Comparison of ENCODE assay signal across 1 cellular context in genomic region chr7:1557771-1558170, GRCh38.
TF ChIP-seq lines count a peak whose summit lies in the region.

No MANE protein-coding gene starts in this region.

TF ChIP-seq in WTC11, 78 proteins besides CTCF, POLR2A, EP300 and RAD21 (continued from another document):
- TF ChIP-seq AR (CRISPR knock-in tag; IDR thresholded peaks at IDR 0.05) (no peak), ZNF263 (CRISPR knock-in tag; IDR thresholded peaks at IDR 0.05; ENCODE audit: low read depth) (no peak), NR2C2 (CRISPR knock-in tag; IDR thresholded peaks at IDR 0.05) (no peak), FOXP1 (CRISPR knock-in tag; IDR thresholded peaks at IDR 0.05; ENCODE audit: borderline replicate concordance) (no peak), TEAD4 (CRISPR knock-in tag; IDR thresholded peaks at IDR 0.05) (no peak), ETV6 (CRISPR knock-in tag; IDR thresholded peaks at IDR 0.05) (no peak), IRF2 (CRISPR knock-in tag; IDR thresholded peaks at IDR 0.05; ENCODE audit: borderline replicate concordance, low read depth) (no peak), NFATC4 (CRISPR knock-in tag; IDR thresholded peaks at IDR 0.05) (no peak), TP53 (CRISPR knock-in tag; IDR thresholded peaks at IDR 0.05) (no peak), SMAD3 (CRISPR knock-in tag; IDR thresholded peaks at IDR 0.05; ENCODE audit: borderline replicate concordance) (no peak), ZNF671 (CRISPR knock-in tag; IDR thresholded peaks at IDR 0.05) (no peak), SOX15 (CRISPR knock-in tag; IDR thresholded peaks at IDR 0.05) (no peak)
- TF ChIP-seq, protein P1, sequence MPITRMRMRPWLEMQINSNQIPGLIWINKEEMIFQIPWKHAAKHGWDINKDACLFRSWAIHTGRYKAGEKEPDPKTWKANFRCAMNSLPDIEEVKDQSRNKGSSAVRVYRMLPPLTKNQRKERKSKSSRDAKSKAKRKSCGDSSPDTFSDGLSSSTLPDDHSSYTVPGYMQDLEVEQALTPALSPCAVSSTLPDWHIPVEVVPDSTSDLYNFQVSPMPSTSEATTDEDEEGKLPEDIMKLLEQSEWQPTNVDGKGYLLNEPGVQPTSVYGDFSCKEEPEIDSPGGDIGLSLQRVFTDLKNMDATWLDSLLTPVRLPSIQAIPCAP (CRISPR knock-in tag; IDR thresholded peaks at IDR 0.05), result no peak
- TF ChIP-seq, protein P2, sequence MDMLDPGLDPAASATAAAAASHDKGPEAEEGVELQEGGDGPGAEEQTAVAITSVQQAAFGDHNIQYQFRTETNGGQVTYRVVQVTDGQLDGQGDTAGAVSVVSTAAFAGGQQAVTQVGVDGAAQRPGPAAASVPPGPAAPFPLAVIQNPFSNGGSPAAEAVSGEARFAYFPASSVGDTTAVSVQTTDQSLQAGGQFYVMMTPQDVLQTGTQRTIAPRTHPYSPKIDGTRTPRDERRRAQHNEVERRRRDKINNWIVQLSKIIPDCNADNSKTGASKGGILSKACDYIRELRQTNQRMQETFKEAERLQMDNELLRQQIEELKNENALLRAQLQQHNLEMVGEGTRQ (CRISPR knock-in tag; IDR thresholded peaks at IDR 0.05), result no peak
- TF ChIP-seq, protein P3, sequence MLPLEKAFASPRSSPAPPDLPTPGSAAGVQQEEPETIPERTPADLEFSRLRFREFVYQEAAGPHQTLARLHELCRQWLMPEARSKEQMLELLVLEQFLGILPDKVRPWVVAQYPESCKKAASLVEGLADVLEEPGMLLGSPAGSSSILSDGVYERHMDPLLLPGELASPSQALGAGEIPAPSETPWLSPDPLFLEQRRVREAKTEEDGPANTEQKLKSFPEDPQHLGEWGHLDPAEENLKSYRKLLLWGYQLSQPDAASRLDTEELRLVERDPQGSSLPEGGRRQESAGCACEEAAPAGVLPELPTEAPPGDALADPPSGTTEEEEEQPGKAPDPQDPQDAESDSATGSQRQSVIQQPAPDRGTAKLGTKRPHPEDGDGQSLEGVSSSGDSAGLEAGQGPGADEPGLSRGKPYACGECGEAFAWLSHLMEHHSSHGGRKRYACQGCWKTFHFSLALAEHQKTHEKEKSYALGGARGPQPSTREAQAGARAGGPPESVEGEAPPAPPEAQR (CRISPR knock-in tag; IDR thresholded peaks at IDR 0.05), result no peak
- TF ChIP-seq, protein P4, sequence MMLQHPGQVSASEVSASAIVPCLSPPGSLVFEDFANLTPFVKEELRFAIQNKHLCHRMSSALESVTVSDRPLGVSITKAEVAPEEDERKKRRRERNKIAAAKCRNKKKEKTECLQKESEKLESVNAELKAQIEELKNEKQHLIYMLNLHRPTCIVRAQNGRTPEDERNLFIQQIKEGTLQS (CRISPR knock-in tag; conservative IDR thresholded peaks at IDR 0.05), result no peak
- TF ChIP-seq, protein P5, sequence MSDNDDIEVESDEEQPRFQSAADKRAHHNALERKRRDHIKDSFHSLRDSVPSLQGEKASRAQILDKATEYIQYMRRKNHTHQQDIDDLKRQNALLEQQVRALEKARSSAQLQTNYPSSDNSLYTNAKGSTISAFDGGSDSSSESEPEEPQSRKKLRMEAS (CRISPR knock-in tag; IDR thresholded peaks at IDR 0.05), result no peak
- TF ChIP-seq, protein P6, sequence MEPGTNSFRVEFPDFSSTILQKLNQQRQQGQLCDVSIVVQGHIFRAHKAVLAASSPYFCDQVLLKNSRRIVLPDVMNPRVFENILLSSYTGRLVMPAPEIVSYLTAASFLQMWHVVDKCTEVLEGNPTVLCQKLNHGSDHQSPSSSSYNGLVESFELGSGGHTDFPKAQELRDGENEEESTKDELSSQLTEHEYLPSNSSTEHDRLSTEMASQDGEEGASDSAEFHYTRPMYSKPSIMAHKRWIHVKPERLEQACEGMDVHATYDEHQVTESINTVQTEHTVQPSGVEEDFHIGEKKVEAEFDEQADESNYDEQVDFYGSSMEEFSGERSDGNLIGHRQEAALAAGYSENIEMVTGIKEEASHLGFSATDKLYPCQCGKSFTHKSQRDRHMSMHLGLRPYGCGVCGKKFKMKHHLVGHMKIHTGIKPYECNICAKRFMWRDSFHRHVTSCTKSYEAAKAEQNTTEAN (CRISPR knock-in tag; IDR thresholded peaks at IDR 0.05), result no peak
- TF ChIP-seq, protein P7, sequence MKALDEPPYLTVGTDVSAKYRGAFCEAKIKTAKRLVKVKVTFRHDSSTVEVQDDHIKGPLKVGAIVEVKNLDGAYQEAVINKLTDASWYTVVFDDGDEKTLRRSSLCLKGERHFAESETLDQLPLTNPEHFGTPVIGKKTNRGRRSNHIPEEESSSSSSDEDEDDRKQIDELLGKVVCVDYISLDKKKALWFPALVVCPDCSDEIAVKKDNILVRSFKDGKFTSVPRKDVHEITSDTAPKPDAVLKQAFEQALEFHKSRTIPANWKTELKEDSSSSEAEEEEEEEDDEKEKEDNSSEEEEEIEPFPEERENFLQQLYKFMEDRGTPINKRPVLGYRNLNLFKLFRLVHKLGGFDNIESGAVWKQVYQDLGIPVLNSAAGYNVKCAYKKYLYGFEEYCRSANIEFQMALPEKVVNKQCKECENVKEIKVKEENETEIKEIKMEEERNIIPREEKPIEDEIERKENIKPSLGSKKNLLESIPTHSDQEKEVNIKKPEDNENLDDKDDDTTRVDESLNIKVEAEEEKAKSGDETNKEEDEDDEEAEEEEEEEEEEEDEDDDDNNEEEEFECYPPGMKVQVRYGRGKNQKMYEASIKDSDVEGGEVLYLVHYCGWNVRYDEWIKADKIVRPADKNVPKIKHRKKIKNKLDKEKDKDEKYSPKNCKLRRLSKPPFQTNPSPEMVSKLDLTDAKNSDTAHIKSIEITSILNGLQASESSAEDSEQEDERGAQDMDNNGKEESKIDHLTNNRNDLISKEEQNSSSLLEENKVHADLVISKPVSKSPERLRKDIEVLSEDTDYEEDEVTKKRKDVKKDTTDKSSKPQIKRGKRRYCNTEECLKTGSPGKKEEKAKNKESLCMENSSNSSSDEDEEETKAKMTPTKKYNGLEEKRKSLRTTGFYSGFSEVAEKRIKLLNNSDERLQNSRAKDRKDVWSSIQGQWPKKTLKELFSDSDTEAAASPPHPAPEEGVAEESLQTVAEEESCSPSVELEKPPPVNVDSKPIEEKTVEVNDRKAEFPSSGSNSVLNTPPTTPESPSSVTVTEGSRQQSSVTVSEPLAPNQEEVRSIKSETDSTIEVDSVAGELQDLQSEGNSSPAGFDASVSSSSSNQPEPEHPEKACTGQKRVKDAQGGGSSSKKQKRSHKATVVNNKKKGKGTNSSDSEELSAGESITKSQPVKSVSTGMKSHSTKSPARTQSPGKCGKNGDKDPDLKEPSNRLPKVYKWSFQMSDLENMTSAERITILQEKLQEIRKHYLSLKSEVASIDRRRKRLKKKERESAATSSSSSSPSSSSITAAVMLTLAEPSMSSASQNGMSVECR (CRISPR knock-in tag; IDR thresholded peaks at IDR 0.05; ENCODE audit: borderline replicate concordance), result no peak
TF ChIP-seq in WTC11: peak in this region for 0.
